ENCODE assay signal across 15 cellular contexts in genomic region chr3:195155842-195156241, GRCh38.
A peak's percentile ranks its signal among the peaks of the same experiment; 100 is the strongest.
DNase-seq lines count a peak whose midpoint lies in the region; ATAC-seq and TF ChIP-seq lines count a peak whose summit lies in the region.
"Had no signal": no experiment of that assay in that cellular context is flagged by ENCODE, and none has a peak within 500 bp of the region (broad histone marks: within the 10 kb centered on the region; RNA-seq: fewer than 3 reads in every experiment).

No MANE protein-coding gene starts in this region.

- no peak overlapping the region for H3K27ac Mint-ChIP-seq in CD8-positive, alpha-beta memory T cell
- H3K27ac Mint-ChIP-seq: activated naive CD4-positive, alpha-beta T cell treated with anti-CD3 and anti-CD28 coated beads, Interleukin-2, amount 50 U/mL, for 24 hours had no signal

- no peak overlapping the region for H2BK120ac ChIP-seq in mesendoderm (ENCODE audit: low read depth, low read length)

- no peak overlapping the region for H4K8ac ChIP-seq in mesendoderm (ENCODE audit: low read depth, low read length)

- no peaks in the 10 kb centered on the region for H3K9me3 ChIP-seq in SK-N-SH
- no peaks in the 10 kb centered on the region for H3K9me3 ChIP-seq in stomach smooth muscle (ENCODE audit: control insufficient read depth in 2 of 2, low read length in 2 of 2)
- H3K9me3 ChIP-seq in CD8-positive, alpha-beta memory T cell (ENCODE audit: low read length) = no peaks in the 10 kb centered on the region

- peaks cover 11 to 16% (median 15%) of the 10 kb centered on the region in 3 donors for H3K4me1 Mint-ChIP-seq in CD8-positive, alpha-beta memory T cell

- H3K79me2 ChIP-seq in SK-N-SH (ENCODE audit: insufficient read depth) = peaks cover 7% of the 10 kb centered on the region; the same call in 1 of the 2 replicates
- peaks cover 2% of the 10 kb centered on the region for H3K79me2 ChIP-seq in mesendoderm (ENCODE audit: control insufficient read depth, insufficient read depth, low read length)

- no peak for TF ChIP-seq EP300 in SK-N-SH (IDR thresholded peaks at IDR 0.05; ENCODE audit: borderline replicate concordance in 1 of 2, low read depth in 1 of 2, low read length in 1 of 2)

- no peak overlapping the region for H4K5ac ChIP-seq in mesendoderm (ENCODE audit: low read length)

- H2BK15ac ChIP-seq in mesendoderm (replicated peaks; ENCODE audit: low read depth) = no peak overlapping the region

- H2AFZ ChIP-seq in SK-N-SH (ENCODE audit: low read depth) = no peak overlapping the region

- peak overlapping the region in 1 of 2 experiments; percentile 98; a peak in 2 of 4 replicates for H3K27ac ChIP-seq in SK-N-SH (ENCODE audit: low read depth in 2 of 2, low read length in 1 of 2)
- H3K27ac ChIP-seq in mesendoderm (ENCODE audit: low read depth, low read length) = no peak overlapping the region
- peak overlapping the region; percentile 96 for H3K27ac ChIP-seq in stomach smooth muscle (ENCODE audit: low read length)
- H3K27ac ChIP-seq in CD8-positive, alpha-beta memory T cell (ENCODE audit: low read depth, low read length) = no peak overlapping the region
- H3K27ac ChIP-seq: 22Rv1 had no signal

- H4K20me1 ChIP-seq in SK-N-SH (ENCODE audit: insufficient read depth) = no peaks in the 10 kb centered on the region

- no peak for TF ChIP-seq RAD21 in SK-N-SH (IDR thresholded peaks at IDR 0.05; ENCODE audit: low read length)

- no peak for TF ChIP-seq CTCF in SK-N-SH (IDR thresholded peaks at IDR 0.05)

- H3K23ac ChIP-seq in mesendoderm (ENCODE audit: low read length) = no peak overlapping the region

- no peak for ATAC-seq in SK-N-SH treated with all-trans-retinoic acid at 6 μM for 48 hours
- no peak for ATAC-seq in GM18502 (IDR thresholded peaks at IDR 0.05; ENCODE audit: poor library complexity, unreplicated experiment)
- ATAC-seq in HG02610 (IDR thresholded peaks at IDR 0.05; ENCODE audit: unreplicated experiment) = no peak

- DNase-seq in SK-N-SH (no peak), astrocyte of the hippocampus (ENCODE audit: low read depth, low spot score) (peak; percentile 13), mesendoderm (no peak)
- DNase-seq in CD8-positive, alpha-beta memory T cell = no peak
- DNase-seq: activated CD8-positive, alpha-beta memory T cell treated with anti-CD3 and anti-CD28 coated beads, Interleukin-2, amount 50 U/mL, for 48 hours; NCI-H187; NCI-H748 treated with DMSO at 0.1 percent for 48 hours; SIG-M5 had no signal

- H3K4me3 Mint-ChIP-seq in CD8-positive, alpha-beta memory T cell = no peak overlapping the region
- H3K4me3 Mint-ChIP-seq: activated naive CD4-positive, alpha-beta T cell treated with anti-CD3 and anti-CD28 coated beads, Interleukin-2, amount 50 U/mL, for 24 hours had no signal

- H3K4me3 ChIP-seq in SK-N-SH (ENCODE audit: low read depth in 2 of 2, low read length in 1 of 2) (no peak overlapping the region), mesendoderm (ENCODE audit: low read length) (no peak overlapping the region), stomach smooth muscle (ENCODE audit: low read length in 2 of 2) (peak overlapping the region; percentile 52 to 65)
- H3K4me3 ChIP-seq in CD8-positive, alpha-beta memory T cell (ENCODE audit: low read length) = no peak overlapping the region

- H3K18ac ChIP-seq in mesendoderm (ENCODE audit: low read length) = no peak overlapping the region

- 97% methylated on average over 7 of the region's 7 CpGs for WGBS in SK-N-SH (ENCODE audit: low lambda C conversion rate)
- no CpG with 5 or more reads among the region's 7 CpGs for WGBS in mesendoderm (ENCODE audit: extremely low coverage, insufficient coverage, low lambda C conversion rate)

- H3K36me3 ChIP-seq in SK-N-SH (replicated peaks in 1 of 2; ENCODE audit: control insufficient read depth in 1 of 2, insufficient read depth in 2 of 2, low read length in 1 of 2) (peaks cover 0 to 2% of the 10 kb centered on the region in 2 experiments), mesendoderm (ENCODE audit: control insufficient read depth, insufficient read depth, low read length) (no peaks in the 10 kb centered on the region), stomach smooth muscle (ENCODE audit: control insufficient read depth in 2 of 2, insufficient read depth in 2 of 2, low read length in 2 of 2) (no peaks in the 10 kb centered on the region)
- H3K36me3 ChIP-seq in CD8-positive, alpha-beta memory T cell (ENCODE audit: insufficient read depth, low read length) = no peaks in the 10 kb centered on the region

- H3K27me3 ChIP-seq in SK-N-SH (ENCODE audit: insufficient read depth) (no peaks in the 10 kb centered on the region), mesendoderm (ENCODE audit: insufficient read depth, low read length, poor library complexity) (no peaks in the 10 kb centered on the region), stomach smooth muscle (ENCODE audit: control insufficient read depth in 1 of 2, insufficient read depth in 2 of 2, low read length in 2 of 2) (no peaks in the 10 kb centered on the region)
- H3K27me3 ChIP-seq in CD8-positive, alpha-beta memory T cell (ENCODE audit: insufficient read depth, low read length, poor library complexity, severe bottlenecking) = no peaks in the 10 kb centered on the region

- H3K4me2 ChIP-seq in SK-N-SH (peak overlapping the region; percentile 75; the same call in 1 of the 2 replicates), mesendoderm (ENCODE audit: low read length) (no peak overlapping the region)

- no peaks in the 10 kb centered on the region for H3K9me3 Mint-ChIP-seq in CD8-positive, alpha-beta memory T cell
- H3K9me3 Mint-ChIP-seq: activated naive CD4-positive, alpha-beta T cell treated with anti-CD3 and anti-CD28 coated beads, Interleukin-2, amount 50 U/mL, for 24 hours; stimulated activated naive CD8-positive, alpha-beta T cell treated with anti-CD3 and anti-CD28 coated beads, Interleukin-15, Interleukin-2, amounts not matched to agents 100 ng/mL and 50 ng/mL, for 24 hours had no signal

- CTCF ChIA-PET in SK-N-SH (lab: Yijun Ruan, JAX) = interaction anchor here (0.9 to 1.4 kb wide), 2 partner anchors 115 to 473 kb away, joined by 4 to 6 read pairs; partner anchors contain the start of gene XXYLT1
- CTCF ChIA-PET in CD8-positive, alpha-beta memory T cell (lab: Charles Lee) = no interaction called here

- H3K79me1 ChIP-seq in mesendoderm (ENCODE audit: low read length) = peaks cover 10% of the 10 kb centered on the region

- peak overlapping the region; percentile 80 for H3K56ac ChIP-seq in mesendoderm (ENCODE audit: low read length)

- H3K9ac ChIP-seq in SK-N-SH = no peak overlapping the region
- H3K9ac ChIP-seq in mesendoderm (ENCODE audit: low read length) = no peak overlapping the region
- H3K9ac ChIP-seq in stomach smooth muscle (ENCODE audit: low read length in 2 of 2) = peak overlapping the region; percentile 42 to 43

- peaks cover 57 to 82% of the 10 kb centered on the region in 2 experiments for H3K4me1 ChIP-seq in SK-N-SH (ENCODE audit: control insufficient read depth in 1 of 2, insufficient read depth in 2 of 2, low read depth in 1 of 2, low read length in 1 of 2)
- H3K4me1 ChIP-seq in mesendoderm (ENCODE audit: control insufficient read depth, low read depth, low read length) = peaks cover 18% of the 10 kb centered on the region
- peaks cover 68% of the 10 kb centered on the region for H3K4me1 ChIP-seq in stomach smooth muscle (ENCODE audit: control insufficient read depth, insufficient read depth, low read length)
- H3K4me1 ChIP-seq in CD8-positive, alpha-beta memory T cell (ENCODE audit: insufficient read depth, low read length) = peaks cover 2% of the 10 kb centered on the region

- H3K36me3 Mint-ChIP-seq in CD8-positive, alpha-beta memory T cell = peaks cover 0 to 19% (median 2%) of the 10 kb centered on the region in 3 donors
- H3K36me3 Mint-ChIP-seq: activated naive CD4-positive, alpha-beta T cell treated with anti-CD3 and anti-CD28 coated beads, Interleukin-2, amount 50 U/mL, for 24 hours had no signal

- H3F3A ChIP-seq in SK-N-SH (replicated peaks; ENCODE audit: insufficient read depth) = peaks cover 25% of the 10 kb centered on the region

- no peak overlapping the region for H2AK5ac ChIP-seq in mesendoderm (ENCODE audit: low read length)

- H3K9me2 ChIP-seq in SK-N-SH = no peaks in the 10 kb centered on the region

- no peak overlapping the region for H3K4ac ChIP-seq in mesendoderm (ENCODE audit: low read depth, low read length)

- peaks cover 0 to 3% of the 10 kb centered on the region in 2 donors for H3K27me3 Mint-ChIP-seq in CD8-positive, alpha-beta memory T cell
- H3K27me3 Mint-ChIP-seq: activated naive CD4-positive, alpha-beta T cell treated with anti-CD3 and anti-CD28 coated beads, Interleukin-2, amount 50 U/mL, for 24 hours; stimulated activated naive CD8-positive, alpha-beta T cell treated with anti-CD3 and anti-CD28 coated beads, Interleukin-15, Interleukin-2, amounts not matched to agents 100 ng/mL and 50 ng/mL, for 24 hours had no signal

- no peak overlapping the region for H2BK5ac ChIP-seq in mesendoderm (ENCODE audit: low read length)

- POLR2A ChIA-PET in SK-N-SH (lab: Yijun Ruan, JAX) = no interaction called here
- POLR2A ChIA-PET in CD8-positive, alpha-beta memory T cell (lab: Charles Lee) = no interaction called here

TF ChIP-seq in SK-N-SH, 30 proteins besides CTCF, POLR2A, EP300 and RAD21:
- TF ChIP-seq ELF1 (IDR thresholded peaks at IDR 0.05) (no peak), RXRA (IDR thresholded peaks at IDR 0.05; ENCODE audit: borderline replicate concordance, low read depth) (no peak), POLR2AphosphoS5 (IDR thresholded peaks at IDR 0.05; ENCODE audit: low read depth, low read length) (no peak), YY1 (IDR thresholded peaks at IDR 0.05; ENCODE audit: low read depth) (no peak), FOSL2 (IDR thresholded peaks at IDR 0.05; ENCODE audit: borderline replicate concordance, low read depth) (no peak), NFIC (IDR thresholded peaks at IDR 0.05; ENCODE audit: borderline replicate concordance) (no peak), NRF1 (IDR thresholded peaks at IDR 0.05; ENCODE audit: low read depth, low read length) (no peak), RFX5 (IDR thresholded peaks at IDR 0.05; ENCODE audit: low read length) (no peak)

Comparison
In these comparisons a context has a peak if more than half of its experiments do, and no peak if none do; other contexts are left out.
1. H3K4me3 ChIP-seq: peak in stomach smooth muscle (2 of 2); none in SK-N-SH (0 of 2), mesendoderm (single experiment) and CD8-positive, alpha-beta memory T cell (single experiment).
2. H3K9ac ChIP-seq: peak in stomach smooth muscle (2 of 2); none in SK-N-SH (single experiment) and mesendoderm (single experiment).